Comparison of ENCODE assay signal across 11 cellular contexts in genomic region chr6:32462609-32463008, GRCh38. TPM values are rescaled to one million over a fixed set of nuclear protein-coding genes. Genes with fewer than 3 reads are reported as not detected.
A peak's percentile ranks its signal among the peaks of the same experiment; 100 is the strongest.
DNase-seq lines count a peak whose midpoint lies in the region; ATAC-seq and TF ChIP-seq lines count a peak whose summit lies in the region.
"Had no signal": no experiment of that assay in that cellular context is flagged by ENCODE, and none has a peak within 500 bp of the region (broad histone marks: within the 10 kb centered on the region; RNA-seq: fewer than 3 reads in every experiment).

No MANE protein-coding gene starts in this region.

- ATAC-seq in GM19438 (IDR thresholded peaks at IDR 0.05; ENCODE audit: low read depth, unreplicated experiment) (peak; percentile 77), HG03439 (IDR thresholded peaks at IDR 0.05; ENCODE audit: unreplicated experiment) (peak; percentile 74), HG03520 (IDR thresholded peaks at IDR 0.05; ENCODE audit: unreplicated experiment) (no peak)

- no peak overlapping the region for H3K9ac ChIP-seq in mesenchymal stem cell (ENCODE audit: low read length)

- H2BK120ac ChIP-seq in mesenchymal stem cell (ENCODE audit: low read depth, low read length), result no peak overlapping the region

- no peak overlapping the region for H3K4me2 ChIP-seq in mesenchymal stem cell (ENCODE audit: low read length, poor library complexity, severe bottlenecking)

- no peaks in the 10 kb centered on the region for H3K9me3 ChIP-seq in mesenchymal stem cell (ENCODE audit: control insufficient read depth, low read length)

- H3K23ac ChIP-seq in mesenchymal stem cell (ENCODE audit: low read length in 2 of 2), result no peak overlapping the region

- H2BK12ac ChIP-seq in mesenchymal stem cell (ENCODE audit: low read length in 2 of 2), result no peak overlapping the region

- H3K4ac ChIP-seq in mesenchymal stem cell (ENCODE audit: low read depth in 1 of 2, low read length in 2 of 2), result no peak overlapping the region

- no peak overlapping the region for H4K91ac ChIP-seq in mesenchymal stem cell (ENCODE audit: low read length)

- H2AK5ac ChIP-seq in mesenchymal stem cell (ENCODE audit: low read length, severe bottlenecking), result no peak overlapping the region

- no peak overlapping the region for H3K18ac ChIP-seq in mesenchymal stem cell (ENCODE audit: low read depth in 1 of 2, low read length in 2 of 2)

- DNase-seq in GM12865 (ENCODE audit: low read depth) (peak; percentile 90), iris pigment epithelial cell (ENCODE audit: low read depth) (peak; percentile 5), mesenchymal stem cell (no peak), NCI-H82 (lab: John Stamatoyannopoulos, UW) (no peak), LoVo (ENCODE audit: low spot score) (no peak)
- DNase-seq: DMS 273 treated with DMSO at 0.1 percent for 48 hours, NCI-H1092 treated with DMSO at 0.1 percent for 48 hours had no signal

- H3K36me3 ChIP-seq in mesenchymal stem cell (ENCODE audit: control insufficient read depth in 1 of 2, insufficient read depth in 2 of 2, low read depth in 1 of 2, low read length in 2 of 2), result no peaks in the 10 kb centered on the region

- H3K27ac ChIP-seq in mesenchymal stem cell (ENCODE audit: low read length, poor library complexity, severe bottlenecking), result no peak overlapping the region

- WGBS in mesenchymal stem cell, result 51% methylated on average over 3 of the region's 3 CpGs

- no peak overlapping the region for H4K8ac ChIP-seq in mesenchymal stem cell (ENCODE audit: low read length)

- H3K79me1 ChIP-seq in mesenchymal stem cell (replicated peaks; ENCODE audit: low read length, poor library complexity, severe bottlenecking), result no peaks in the 10 kb centered on the region

- H2BK15ac ChIP-seq in mesenchymal stem cell (ENCODE audit: low read depth, poor library complexity, severe bottlenecking), result no peak overlapping the region

- no peaks in the 10 kb centered on the region for H3K4me1 ChIP-seq in mesenchymal stem cell (ENCODE audit: control insufficient read depth, insufficient read depth, low read depth, low read length)

- no peak overlapping the region for H2BK5ac ChIP-seq in mesenchymal stem cell (ENCODE audit: low read depth, low read length, poor library complexity, severe bottlenecking)

- H3K14ac ChIP-seq in mesenchymal stem cell (ENCODE audit: low read length in 2 of 2), result no peak overlapping the region

- H3K27me3 ChIP-seq in mesenchymal stem cell (ENCODE audit: control insufficient read depth in 1 of 2, insufficient read depth in 1 of 2, low read length in 2 of 2), result peaks cover 0 to 24% of the 10 kb centered on the region in 2 experiments

- H3K4me3 ChIP-seq in GM12865 (ENCODE audit: low read depth, low read length), result peak overlapping the region; percentile 47
- no peak overlapping the region for H3K4me3 ChIP-seq in mesenchymal stem cell (ENCODE audit: insufficient read depth in 1 of 2, low read depth in 1 of 2, low read length in 2 of 2)

- no peak overlapping the region for H2AFZ ChIP-seq in mesenchymal stem cell (ENCODE audit: low read depth, low read length)

- TF ChIP-seq CTCF in GM12865 (IDR thresholded peaks at IDR 0.05; ENCODE audit: insufficient read depth, low read depth, low read length, missing control alignments), result no peak

RNA-seq across cellular contexts. Expression of gene HLA-DRA, which starts 22.9 kb away (rescaled TPM):
- polyA plus RNA-seq in mesenchymal stem cell (2013, experiment 1 of 2), result not detected
- not detected for polyA plus RNA-seq in mesenchymal stem cell (2013, experiment 2 of 2)

RNA-seq across cellular contexts. Expression of gene BTNL2, which starts 55.6 kb away (rescaled TPM):
- polyA plus RNA-seq in mesenchymal stem cell (2013, experiment 1 of 2), result not detected
- polyA plus RNA-seq in mesenchymal stem cell (2013, experiment 2 of 2), result not detected
- polyA plus RNA-seq: H1 had no signal

Comparison
In these comparisons a context has a peak if more than half of its experiments do, and no peak if none do; other contexts are left out.
1. DNase-seq: peak in GM12865 (single experiment) and iris pigment epithelial cell (single experiment); none in mesenchymal stem cell (single experiment), NCI-H82 (single experiment) and LoVo (single experiment).